9 cellular contexts compared by ENCODE assay signal in the genomic region with DNA sequence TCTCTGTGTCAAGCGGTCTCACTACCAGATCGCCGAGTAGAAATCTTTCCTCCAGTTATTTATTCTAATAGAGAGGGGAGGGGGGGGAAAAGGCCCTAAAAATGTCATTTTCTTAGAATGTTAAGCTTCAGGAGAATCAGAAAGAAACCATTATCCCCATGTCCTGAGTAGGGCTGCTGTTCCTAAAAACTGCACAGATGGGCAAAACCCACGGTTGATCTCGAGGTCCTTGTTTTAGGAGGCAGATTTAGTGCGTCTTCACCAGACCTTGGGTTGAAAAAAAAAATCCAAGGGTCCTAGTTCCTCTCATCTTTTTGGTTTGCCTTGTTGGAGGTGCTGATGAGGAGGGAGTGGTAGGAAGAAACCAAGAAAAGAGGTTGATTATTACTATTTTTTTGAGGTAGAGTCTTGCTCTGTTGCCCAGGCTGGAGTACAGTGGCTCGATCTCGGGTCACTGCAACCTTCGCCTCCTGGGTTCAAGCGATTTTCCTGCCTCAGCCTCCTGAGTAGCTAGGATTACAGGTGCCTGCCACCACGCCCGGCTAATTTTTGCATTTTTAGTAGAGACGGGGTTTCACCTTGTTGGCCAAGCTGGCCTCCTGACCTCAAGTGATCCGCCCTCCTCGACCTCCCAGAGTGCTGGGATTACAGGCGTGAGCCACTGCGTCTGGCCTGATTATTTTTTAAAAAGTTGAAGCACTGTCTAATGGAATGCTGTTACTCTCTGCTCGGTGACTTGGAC.
DNase-seq lines count a peak whose midpoint lies in the region; ATAC-seq and FAIRE-seq lines count a peak whose summit lies in the region.
"Had no signal": no experiment of that assay in that cellular context is flagged by ENCODE, and none has a peak within 500 bp of the region (broad histone marks: within the 10 kb centered on the region; RNA-seq: fewer than 3 reads in every experiment).

No MANE protein-coding gene starts in this region.

- peaks cover 19 to 48% of the 10 kb centered on the region in 2 donors for H3K4me1 Mint-ChIP-seq in stimulated activated naive B cell treated with anti-CD40 and anti-IgM and Interleukin-4, amounts not matched to agents 10 μg/mL and 1 μg/mL and 100 μg/mL, for 72 hours

- peak; percentile 66 for DNase-seq in DMS 273 (lab: John Stamatoyannopoulos, UW; ENCODE audit: unreplicated experiment)
- DNase-seq in DMS 273 treated with DMSO at 0.1 percent for 48 hours (lab: John Stamatoyannopoulos, UW): no peak
- DNase-seq in activated CD8-positive, alpha-beta memory T cell treated with anti-CD3 and anti-CD28 coated beads, Interleukin-2, amount 50 U/mL, for 48 hours: peak; percentile 41
- no peak for DNase-seq in stimulated activated naive B cell treated with anti-CD40 and anti-IgM and Interleukin-4, amounts not matched to agents 10 μg/mL and 1 μg/mL and 100 μg/mL, for 72 hours
- no peak for DNase-seq in cerebellar nuclear complex (lab: John Stamatoyannopoulos, UW)
- no peak for DNase-seq in RCC 7860 (ENCODE audit: low spot score)

- FAIRE-seq in RCC 7860 (lab: Jason Lieb, UNC): no peak
- FAIRE-seq: A204.1 had no signal

- H3K36me3 Mint-ChIP-seq in stimulated activated naive B cell treated with anti-CD40 and anti-IgM and Interleukin-4, amounts not matched to agents 10 μg/mL and 1 μg/mL and 100 μg/mL, for 72 hours: peaks cover 12 to 14% of the 10 kb centered on the region in 2 donors

- H3K9me3 ChIP-seq in iPS-18c (ENCODE audit: control insufficient read depth, insufficient read depth, low read length): peaks cover 3% of the 10 kb centered on the region

- H3K9me3 Mint-ChIP-seq in stimulated activated naive B cell treated with anti-CD40 and anti-IgM and Interleukin-4, amounts not matched to agents 10 μg/mL and 1 μg/mL and 100 μg/mL, for 72 hours: no peaks in the 10 kb centered on the region

- no peak for ATAC-seq in stimulated activated naive B cell treated with anti-CD40 and anti-IgM and Interleukin-4, amounts not matched to agents 10 μg/mL and 1 μg/mL and 100 μg/mL, for 72 hours (replicated peaks)
- ATAC-seq in HG02798 (IDR thresholded peaks at IDR 0.05; ENCODE audit: poor library complexity, unreplicated experiment): no peak

- peak overlapping the region; percentile 90 to 91 for H3K4me3 Mint-ChIP-seq in stimulated activated naive B cell treated with anti-CD40 and anti-IgM and Interleukin-4, amounts not matched to agents 10 μg/mL and 1 μg/mL and 100 μg/mL, for 72 hours

- H3K4me3 ChIP-seq in iPS-18c (ENCODE audit: insufficient read depth, low read depth, low read length): peak overlapping the region; percentile 81

- H3K27ac Mint-ChIP-seq in stimulated activated naive B cell treated with anti-CD40 and anti-IgM and Interleukin-4, amounts not matched to agents 10 μg/mL and 1 μg/mL and 100 μg/mL, for 72 hours: peak overlapping the region; percentile 92

- no peaks in the 10 kb centered on the region for H3K27me3 Mint-ChIP-seq in stimulated activated naive B cell treated with anti-CD40 and anti-IgM and Interleukin-4, amounts not matched to agents 10 μg/mL and 1 μg/mL and 100 μg/mL, for 72 hours

Comparison
In these comparisons a context has a peak if more than half of its experiments do, and no peak if none do; other contexts are left out.
1. DNase-seq: peak in DMS 273 (single experiment) and activated CD8-positive, alpha-beta memory T cell treated with anti-CD3 and anti-CD28 coated beads, Interleukin-2, amount 50 U/mL, for 48 hours (single experiment); none in DMS 273 treated with DMSO at 0.1 percent for 48 hours (single experiment), stimulated activated naive B cell treated with anti-CD40 and anti-IgM and Interleukin-4, amounts not matched to agents 10 μg/mL and 1 μg/mL and 100 μg/mL, for 72 hours (single experiment), cerebellar nuclear complex (0 of 2) and RCC 7860 (single experiment).